In genomic region chr9:128099932-128100491, GRCh38 we compare ENCODE assay signal across 2 cellular contexts.
TF ChIP-seq lines count a peak whose summit lies in the region.

No MANE protein-coding gene starts in this region.

TF ChIP-seq in K562, 482 proteins besides CTCF, POLR2A, EP300 and RAD21 (continues in another document):
- TF ChIP-seq EGR1 (conservative IDR thresholded peaks at IDR 0.05) (peak; percentile 58), ZNF318 (IDR thresholded peaks at IDR 0.05; ENCODE audit: borderline replicate concordance in 1 of 2, low read depth in 1 of 2) (no peak), JUND (IDR thresholded peaks at IDR 0.05; ENCODE audit: borderline replicate concordance, low read depth, low read length) (peak; percentile 43; the same call in 1 of the 2 replicates), JUND (tag; IDR thresholded peaks at IDR 0.05; ENCODE audit: borderline replicate concordance, low read depth, low read length) (no peak), CHAMP1 (IDR thresholded peaks at IDR 0.05) (no peak), POLR2H (tag; IDR thresholded peaks at IDR 0.05; ENCODE audit: low read depth) (no peak), NFATC3 (IDR thresholded peaks at IDR 0.05) (no peak), SREBF2 (CRISPR knock-in tag; IDR thresholded peaks at IDR 0.05) (no peak), CBFB (CRISPR knock-in tag; IDR thresholded peaks at IDR 0.05) (no peak), ERF (CRISPR knock-in tag; IDR thresholded peaks at IDR 0.05) (no peak), ZNF143 (CRISPR knock-in tag; IDR thresholded peaks at IDR 0.05) (no peak), TCF3 (CRISPR knock-in tag; IDR thresholded peaks at IDR 0.05) (no peak), CGGBP1 (CRISPR knock-in tag; IDR thresholded peaks at IDR 0.05) (no peak), ARID3A (IDR thresholded peaks at IDR 0.05; ENCODE audit: borderline replicate concordance, low read depth, low read length) (no peak), ETV1 (tag; conservative IDR thresholded peaks at IDR 0.05; ENCODE audit: low read depth) (no peak)

TF ChIP-seq in SK-N-SH, 30 proteins besides CTCF, POLR2A, EP300 and RAD21:
- TF ChIP-seq GATA2 (CRISPR knock-in tag; IDR thresholded peaks at IDR 0.05) (no peak), YY1 (IDR thresholded peaks at IDR 0.05; ENCODE audit: low read depth) (no peak), RXRA (IDR thresholded peaks at IDR 0.05; ENCODE audit: borderline replicate concordance, low read depth) (no peak), REST (IDR thresholded peaks at IDR 0.05; ENCODE audit: low read depth, low read length) (no peak), TEAD4 (IDR thresholded peaks at IDR 0.05; ENCODE audit: borderline replicate concordance, insufficient read depth) (no peak)
